In genomic region chr3:16326724-16327349, GRCh38 we compare ENCODE assay signal across 20 cellular contexts.
DNase-seq lines count a peak whose midpoint lies in the region; ATAC-seq and TF ChIP-seq lines count a peak whose summit lies in the region.
"Had no signal": no experiment of that assay in that cellular context is flagged by ENCODE, and none has a peak within 500 bp of the region (broad histone marks: within the 10 kb centered on the region; RNA-seq: fewer than 3 reads in every experiment).

No MANE protein-coding gene starts in this region.

- H3K4me2 ChIP-seq in osteoblast (ENCODE audit: insufficient read depth, low read length), result no peak overlapping the region
- H3K4me2 ChIP-seq: BLaER1 treated with 17β-estradiol and CSF1 and Interleukin-3, amounts not matched to agents 10 nM and 100 nM; smooth muscle cell had no signal

- intact Hi-C loops in CD4-positive, alpha-beta memory T cell (cut with micrococcal nuclease), result no loop called here

- no peaks in the 10 kb centered on the region for H4K20me1 ChIP-seq in osteoblast (ENCODE audit: insufficient read depth, low read length)

- POLR2A ChIA-PET in CD4-positive, alpha-beta memory T cell (lab: Charles Lee; ENCODE audit: partially characterized antibody), result interaction anchor here (1.6 to 2.0 kb wide), 2 partner anchors 26 to 38 kb away, joined by 6 to 7 read pairs; no protein-coding TSS in a partner anchor

- no peak overlapping the region for H3K4me3 Mint-ChIP-seq in T-helper 1 cell treated with Interleukin-12 subunit alpha and Interleukin-12 subunit beta and Interleukin-4 antibody, amounts not matched to agents 30 μg/mL and 1 μg/mL, for 36 hours
- H3K4me3 Mint-ChIP-seq in CD4-positive, alpha-beta memory T cell, result no peak overlapping the region

- no peaks in the 10 kb centered on the region for H3K79me2 ChIP-seq in osteoblast (ENCODE audit: insufficient read depth, low read length)

- H2AFZ ChIP-seq in osteoblast (ENCODE audit: low read length), result no peak overlapping the region

- peaks cover 6% of the 10 kb centered on the region for H3K9me3 Mint-ChIP-seq in T-helper 1 cell treated with Interleukin-12 subunit alpha and Interleukin-12 subunit beta and Interleukin-4 antibody, amounts not matched to agents 30 μg/mL and 1 μg/mL, for 36 hours
- peaks cover 0 to 14% (median 7%) of the 10 kb centered on the region in 8 donors for H3K9me3 Mint-ChIP-seq in CD4-positive, alpha-beta memory T cell

- H3K27ac Mint-ChIP-seq in T-helper 1 cell treated with Interleukin-12 subunit alpha and Interleukin-12 subunit beta and Interleukin-4 antibody, amounts not matched to agents 30 μg/mL and 1 μg/mL, for 36 hours, result peak overlapping the region; percentile 11
- H3K27ac Mint-ChIP-seq in CD4-positive, alpha-beta memory T cell, result peak overlapping the region in 5 of 7 donors; percentile 38 to 75 (median 54)

- peaks cover 65% of the 10 kb centered on the region for H3K36me3 Mint-ChIP-seq in T-helper 1 cell treated with Interleukin-12 subunit alpha and Interleukin-12 subunit beta and Interleukin-4 antibody, amounts not matched to agents 30 μg/mL and 1 μg/mL, for 36 hours (ENCODE audit: low read depth)
- peaks cover 71 to 85% of the 10 kb centered on the region in 2 donors for H3K36me3 Mint-ChIP-seq in CD4-positive, alpha-beta memory T cell

- H3K9me3 ChIP-seq in CD4-positive, alpha-beta memory T cell (ENCODE audit: control insufficient read depth in 1 of 2, low read length in 2 of 2), result peaks cover 0 to 5% of the 10 kb centered on the region in 2 donors
- no peaks in the 10 kb centered on the region for H3K9me3 ChIP-seq in osteoblast (ENCODE audit: low read depth, low read length)

- no peak for TF ChIP-seq CTCF in osteoblast (IDR thresholded peaks at IDR 0.05; ENCODE audit: extremely low read depth, low read depth, low read length)

- no peak for ATAC-seq in HG02884 (IDR thresholded peaks at IDR 0.05; ENCODE audit: unreplicated experiment)
- ATAC-seq: mucosa of descending colon had no signal

- DNase-seq in T-helper 1 cell (no peak), astrocyte of the hippocampus (ENCODE audit: low read depth, low spot score) (peak; percentile 23), medulla oblongata (ENCODE audit: extremely low spot score) (peak; percentile 8), osteoblast (ENCODE audit: insufficient read length, low spot score, missing footprints) (no peak), D341Med (ENCODE audit: low spot score) (no peak)
- no peak for DNase-seq in CD4-positive, alpha-beta memory T cell
- DNase-seq: activated CD4-positive, alpha-beta T cell treated with anti-CD3 and anti-CD28 coated beads, Interleukin-2, amount 50 U/mL, for 4 hours; activated gamma-delta T cell treated with Interleukin-2 at 50 U/mL for 16 hours; DMS79; effector CD8-positive, alpha-beta T cell; left cardiac atrium; MM.1S; mucosa of descending colon; NCI-H187; NCI-H510A treated with DMSO at 0.1 percent for 48 hours; trophoblast cell had no signal

- CTCF ChIA-PET in CD4-positive, alpha-beta memory T cell (lab: Charles Lee; ENCODE audit: partially characterized antibody), result interaction anchor here (1.4 to 16.2 kb wide), 2 partner anchors 10 to 34 kb away, joined by 4 to 488 read pairs; no protein-coding TSS in a partner anchor

- no peak overlapping the region for H3K4me3 ChIP-seq in CD4-positive, alpha-beta memory T cell (ENCODE audit: low read length in 2 of 2)
- no peak overlapping the region for H3K4me3 ChIP-seq in osteoblast (ENCODE audit: insufficient read depth, low read length)
- H3K4me3 ChIP-seq: BLaER1 treated with 17β-estradiol and CSF1 and Interleukin-3, amounts not matched to agents 10 nM and 100 nM; mucosa of descending colon; smooth muscle cell had no signal

- H3K27me3 ChIP-seq in CD4-positive, alpha-beta memory T cell (ENCODE audit: insufficient read depth, low read length), result no peaks in the 10 kb centered on the region
- no peaks in the 10 kb centered on the region for H3K27me3 ChIP-seq in osteoblast (ENCODE audit: insufficient read depth, low read length)
- H3K27me3 ChIP-seq: BLaER1 treated with 17β-estradiol and CSF1 and Interleukin-3, amounts not matched to agents 10 nM and 100 nM had no signal

- H3K27me3 Mint-ChIP-seq in T-helper 1 cell treated with Interleukin-12 subunit alpha and Interleukin-12 subunit beta and Interleukin-4 antibody, amounts not matched to agents 30 μg/mL and 1 μg/mL, for 36 hours (ENCODE audit: low read depth), result no peaks in the 10 kb centered on the region
- no peaks in the 10 kb centered on the region for H3K27me3 Mint-ChIP-seq in CD4-positive, alpha-beta memory T cell

- no peak overlapping the region for H3K27ac ChIP-seq in CD4-positive, alpha-beta memory T cell (ENCODE audit: low read depth, low read length)
- no peak overlapping the region for H3K27ac ChIP-seq in osteoblast (ENCODE audit: low read depth, low read length)
- H3K27ac ChIP-seq: BLaER1 treated with 17β-estradiol and CSF1 and Interleukin-3, amounts not matched to agents 10 nM and 100 nM had no signal

- H3K4me1 ChIP-seq in CD4-positive, alpha-beta memory T cell (ENCODE audit: insufficient read depth, low read length), result no peaks in the 10 kb centered on the region
- H3K4me1 ChIP-seq in osteoblast (ENCODE audit: insufficient read depth, low read length), result no peaks in the 10 kb centered on the region
- H3K4me1 ChIP-seq: BLaER1 treated with 17β-estradiol and CSF1 and Interleukin-3, amounts not matched to agents 10 nM and 100 nM had no signal

- peaks cover 76% of the 10 kb centered on the region for H3K36me3 ChIP-seq in CD4-positive, alpha-beta memory T cell (ENCODE audit: insufficient read depth, low read length)
- peaks cover 20% of the 10 kb centered on the region for H3K36me3 ChIP-seq in osteoblast (ENCODE audit: insufficient read depth, low read length)

- peaks cover 14% of the 10 kb centered on the region for H3K4me1 Mint-ChIP-seq in T-helper 1 cell treated with Interleukin-12 subunit alpha and Interleukin-12 subunit beta and Interleukin-4 antibody, amounts not matched to agents 30 μg/mL and 1 μg/mL, for 36 hours (ENCODE audit: low read depth)
- H3K4me1 Mint-ChIP-seq in CD4-positive, alpha-beta memory T cell, result peaks cover 1 to 24% (median 9%) of the 10 kb centered on the region in 4 donors

Comparison
In these comparisons a context has a peak if more than half of its experiments do, and no peak if none do; other contexts are left out.
1. DNase-seq: peak in astrocyte of the hippocampus (single experiment) and medulla oblongata (single experiment); none in T-helper 1 cell (0 of 5), CD4-positive, alpha-beta memory T cell (0 of 5), osteoblast (single experiment) and D341Med (single experiment).